In the genomic region with DNA sequence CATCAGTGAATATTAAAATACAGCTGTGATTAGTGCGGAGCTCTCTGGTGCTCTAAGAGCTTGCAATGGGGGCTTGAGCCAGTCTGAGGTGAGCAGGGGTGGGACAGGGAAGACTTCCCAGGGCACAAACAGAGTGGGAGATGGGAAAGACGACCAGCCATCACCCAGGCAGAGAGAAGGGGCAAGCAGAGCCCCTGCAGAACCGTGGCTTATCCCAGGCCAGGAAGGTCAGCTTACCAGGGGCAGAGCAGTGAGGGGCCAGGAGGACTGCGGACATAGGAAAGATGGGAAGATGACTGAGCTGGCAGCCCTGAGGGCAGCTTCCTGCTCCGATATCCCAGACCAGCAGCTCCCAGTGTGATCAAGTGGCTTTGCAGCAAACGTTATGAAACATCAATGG, we compare ENCODE assay signal across 11 cellular contexts. TPM values are rescaled to one million over a fixed set of nuclear protein-coding genes. Genes with fewer than 3 reads are reported as not detected.
A peak's percentile ranks its signal among the peaks of the same experiment; 100 is the strongest.
DNase-seq lines count a peak whose midpoint lies in the region; ATAC-seq and TF ChIP-seq lines count a peak whose summit lies in the region.
"Had no signal": no experiment of that assay in that cellular context is flagged by ENCODE, and none has a peak within 500 bp of the region (broad histone marks: within the 10 kb centered on the region; RNA-seq: fewer than 3 reads in every experiment).

No MANE protein-coding gene starts in this region.

- H3K36me3 ChIP-seq in body of pancreas (replicated peaks in 1 of 2; ENCODE audit: insufficient read depth in 1 of 2, low read depth in 2 of 2) (no peaks in the 10 kb centered on the region), mesendoderm (ENCODE audit: control insufficient read depth, insufficient read depth, low read length) (no peaks in the 10 kb centered on the region), upper lobe of left lung (no peaks in the 10 kb centered on the region)
- H3K36me3 ChIP-seq: heart right ventricle had no signal

- 56 to 61% methylated on average over 6 of the region's 6 CpGs for WGBS in body of pancreas, 2 donors
- no CpG with 5 or more reads among the region's 6 CpGs for WGBS in mesendoderm (ENCODE audit: extremely low coverage, insufficient coverage, low lambda C conversion rate)
- WGBS in upper lobe of left lung, 2 donors = 78 to 80% methylated on average over 6 of the region's 6 CpGs

- H3K4me2 ChIP-seq in mesendoderm (ENCODE audit: low read length) = no peak overlapping the region

- H3K27me3 ChIP-seq in body of pancreas (no peaks in the 10 kb centered on the region), mesendoderm (ENCODE audit: insufficient read depth, low read length, poor library complexity) (no peaks in the 10 kb centered on the region), upper lobe of left lung (no peaks in the 10 kb centered on the region)

- no peak overlapping the region for H4K5ac ChIP-seq in mesendoderm (ENCODE audit: low read length)

- peaks cover 6% of the 10 kb centered on the region for H3K27me3 Mint-ChIP-seq in activated T-cell treated with anti-CD3 and anti-CD28 coated beads, Interleukin-2, amount 50 U/mL, for 72 hours (ENCODE audit: low read depth)
- H3K27me3 Mint-ChIP-seq in activated T-cell treated with anti-CD3 and anti-CD28 coated beads, Interleukin-2, amount 50 U/mL, for 4 hours (ENCODE audit: low read depth) = peaks cover 6% of the 10 kb centered on the region
- peaks cover 0 to 10% of the 10 kb centered on the region in 2 donors for H3K27me3 Mint-ChIP-seq in effector memory CD8-positive, alpha-beta T cell

- H2BK15ac ChIP-seq in mesendoderm (replicated peaks; ENCODE audit: low read depth) = no peak overlapping the region

- H3K27ac ChIP-seq in body of pancreas = peak overlapping the region; percentile 92 to 99 (median 98)
- H3K27ac ChIP-seq in mesendoderm (ENCODE audit: low read depth, low read length) = peak overlapping the region; percentile 42
- H3K27ac ChIP-seq in upper lobe of left lung = peak overlapping the region; percentile 56 to 84 (median 74)

- no peak overlapping the region for H3K4me3 ChIP-seq in body of pancreas
- no peak overlapping the region for H3K4me3 ChIP-seq in mesendoderm (ENCODE audit: low read length)
- H3K4me3 ChIP-seq in upper lobe of left lung = no peak overlapping the region
- H3K4me3 ChIP-seq: heart right ventricle had no signal

- no peaks in the 10 kb centered on the region for H3K79me1 ChIP-seq in mesendoderm (ENCODE audit: low read length)

- TF ChIP-seq EP300 in upper lobe of left lung (IDR thresholded peaks at IDR 0.05) = no peak

- no peak overlapping the region for H2BK5ac ChIP-seq in mesendoderm (ENCODE audit: low read length)

- H3K4ac ChIP-seq in mesendoderm (ENCODE audit: low read depth, low read length) = no peak overlapping the region

- no peak overlapping the region for H3K23ac ChIP-seq in mesendoderm (ENCODE audit: low read length)

- H3K36me3 Mint-ChIP-seq in activated T-cell treated with anti-CD3 and anti-CD28 coated beads, Interleukin-2, amount 50 U/mL, for 72 hours (ENCODE audit: insufficient read depth in 2 of 2) = no peaks in the 10 kb centered on the region
- H3K36me3 Mint-ChIP-seq in activated T-cell treated with anti-CD3 and anti-CD28 coated beads, Interleukin-2, amount 50 U/mL, for 4 hours (ENCODE audit: insufficient read depth) = no peaks in the 10 kb centered on the region
- peaks cover 3% of the 10 kb centered on the region for H3K36me3 Mint-ChIP-seq in effector memory CD8-positive, alpha-beta T cell (ENCODE audit: insufficient read depth)
- H3K36me3 Mint-ChIP-seq: naive thymus-derived CD4-positive, alpha-beta T cell had no signal

- no peak for DNase-seq in activated T-cell treated with anti-CD3 and anti-CD28 coated beads, Interleukin-2, amount 50 U/mL, for 72 hours
- DNase-seq in activated T-cell treated with anti-CD3 and anti-CD28 coated beads, Interleukin-2, amount 50 U/mL, for 4 hours = no peak
- DNase-seq in body of pancreas = no peak
- DNase-seq in mesendoderm = peak; percentile 21
- DNase-seq in upper lobe of left lung = no peak
- DNase-seq in NCI-H524 (lab: John Stamatoyannopoulos, UW) = no peak
- no peak for DNase-seq in effector memory CD8-positive, alpha-beta T cell
- no peak for DNase-seq in NCI-H1048 (lab: John Stamatoyannopoulos, UW)
- DNase-seq: SHP77 treated with DMSO at 0.1 percent for 48 hours had no signal

- peak overlapping the region; percentile 54 to 84 for H3K4me3 Mint-ChIP-seq in activated T-cell treated with anti-CD3 and anti-CD28 coated beads, Interleukin-2, amount 50 U/mL, for 72 hours
- H3K4me3 Mint-ChIP-seq in activated T-cell treated with anti-CD3 and anti-CD28 coated beads, Interleukin-2, amount 50 U/mL, for 4 hours = no peak overlapping the region
- no peak overlapping the region for H3K4me3 Mint-ChIP-seq in effector memory CD8-positive, alpha-beta T cell

- H3K56ac ChIP-seq in mesendoderm (ENCODE audit: low read length) = peak overlapping the region; percentile 12

- H2AK5ac ChIP-seq in mesendoderm (ENCODE audit: low read length) = no peak overlapping the region

- H3K4me1 Mint-ChIP-seq in activated T-cell treated with anti-CD3 and anti-CD28 coated beads, Interleukin-2, amount 50 U/mL, for 72 hours (ENCODE audit: low read depth) = peaks cover 61% of the 10 kb centered on the region
- peaks cover 25% of the 10 kb centered on the region for H3K4me1 Mint-ChIP-seq in activated T-cell treated with anti-CD3 and anti-CD28 coated beads, Interleukin-2, amount 50 U/mL, for 4 hours (ENCODE audit: low read depth)
- peaks cover 13 to 19% of the 10 kb centered on the region in 2 donors for H3K4me1 Mint-ChIP-seq in effector memory CD8-positive, alpha-beta T cell (ENCODE audit: low read depth in 2 of 2)

- TF ChIP-seq POLR2A in body of pancreas (IDR thresholded peaks at IDR 0.05) (no peak), upper lobe of left lung (IDR thresholded peaks at IDR 0.05) (no peak)

- no peak overlapping the region for H3K9ac ChIP-seq in mesendoderm (ENCODE audit: low read length)

- no peak overlapping the region for H4K8ac ChIP-seq in mesendoderm (ENCODE audit: low read depth, low read length)

- no peak for TF ChIP-seq CTCF in body of pancreas (IDR thresholded peaks at IDR 0.05)
- TF ChIP-seq CTCF in upper lobe of left lung (IDR thresholded peaks at IDR 0.05) = no peak

- no peaks in the 10 kb centered on the region for H3K9me3 ChIP-seq in body of pancreas
- H3K9me3 ChIP-seq in upper lobe of left lung = no peaks in the 10 kb centered on the region
- H3K9me3 ChIP-seq: heart right ventricle had no signal

- peak overlapping the region; percentile 96 for H3K27ac Mint-ChIP-seq in activated T-cell treated with anti-CD3 and anti-CD28 coated beads, Interleukin-2, amount 50 U/mL, for 72 hours
- H3K27ac Mint-ChIP-seq in effector memory CD8-positive, alpha-beta T cell = no peak overlapping the region

- H2BK120ac ChIP-seq in mesendoderm (ENCODE audit: low read depth, low read length) = no peak overlapping the region

- H3K9me3 Mint-ChIP-seq in activated T-cell treated with anti-CD3 and anti-CD28 coated beads, Interleukin-2, amount 50 U/mL, for 72 hours = no peaks in the 10 kb centered on the region
- no peaks in the 10 kb centered on the region for H3K9me3 Mint-ChIP-seq in activated T-cell treated with anti-CD3 and anti-CD28 coated beads, Interleukin-2, amount 50 U/mL, for 4 hours
- H3K9me3 Mint-ChIP-seq in effector memory CD8-positive, alpha-beta T cell = no peaks in the 10 kb centered on the region
- H3K9me3 Mint-ChIP-seq: naive thymus-derived CD4-positive, alpha-beta T cell had no signal

- no peaks in the 10 kb centered on the region for H3K79me2 ChIP-seq in mesendoderm (ENCODE audit: control insufficient read depth, insufficient read depth, low read length)

- intact Hi-C loops in body of pancreas (cut with DNase I) = loop anchor here (10.0 kb wide), 1 partner anchor 63 kb away; no protein-coding TSS in a partner anchor

- ATAC-seq in activated T-cell treated with anti-CD3 and anti-CD28 coated beads, Interleukin-2, amount 50 U/mL, for 72 hours (replicated peaks in 1 of 2) = no peak
- ATAC-seq in activated T-cell treated with anti-CD3 and anti-CD28 coated beads, Interleukin-2, amount 50 U/mL, for 4 hours = no peak
- ATAC-seq in body of pancreas (no peak), upper lobe of left lung (ENCODE audit: low FRiP score in 2 of 2) (no peak)
- ATAC-seq in effector memory CD8-positive, alpha-beta T cell (replicated peaks) = no peak

- peak overlapping the region; percentile 22 for H3K18ac ChIP-seq in mesendoderm (ENCODE audit: low read length)

- H3K4me1 ChIP-seq in body of pancreas = peaks cover 67% of the 10 kb centered on the region
- peaks cover 4% of the 10 kb centered on the region for H3K4me1 ChIP-seq in mesendoderm (ENCODE audit: control insufficient read depth, low read depth, low read length)
- peaks cover 11 to 32% (median 25%) of the 10 kb centered on the region in 4 donors for H3K4me1 ChIP-seq in upper lobe of left lung

RNA-seq across cellular contexts. Expression of a gene that starts 55.4 kb away (rescaled TPM):
- 10 to 100 TPM; 69.2 to 79.1 TPM for total RNA-seq in activated T-cell treated with anti-CD3 and anti-CD28 coated beads, Interleukin-2, amount 50 U/mL, for 72 hours
- 10 to 100 TPM; 36.0 to 47.6 (median 36.1) TPM for total RNA-seq in activated T-cell treated with anti-CD3 and anti-CD28 coated beads, Interleukin-2, amount 50 U/mL, for 4 hours
- total RNA-seq in body of pancreas (100 to 1,000 TPM in 1 of 2 donors, 10 to 100 TPM in 1; 23.1 to 219 TPM), upper lobe of left lung (10 to 100 TPM in 3 of 6 donors, 1 to 10 TPM in 3; 9.2 to 19.3 (median 11.0) TPM)
- 10.7 TPM for polyA plus RNA-seq in mesendoderm (2013, experiment 1 of 2)
- polyA plus RNA-seq in mesendoderm (2013, experiment 2 of 2) = 11.3 TPM

Comparison
In these comparisons a context has a peak if more than half of its experiments do, and no peak if none do; other contexts are left out.
1. H3K4me3 Mint-ChIP-seq: peak in activated T-cell treated with anti-CD3 and anti-CD28 coated beads, Interleukin-2, amount 50 U/mL, for 72 hours (2 of 2); none in activated T-cell treated with anti-CD3 and anti-CD28 coated beads, Interleukin-2, amount 50 U/mL, for 4 hours (single experiment) and effector memory CD8-positive, alpha-beta T cell (0 of 2).
2. H3K27ac ChIP-seq: peak in every context shown above with its lines; median percentile 98 in body of pancreas; 74 in upper lobe of left lung; 42 in mesendoderm.